21 cellular contexts compared by ENCODE assay signal in the genomic region with DNA sequence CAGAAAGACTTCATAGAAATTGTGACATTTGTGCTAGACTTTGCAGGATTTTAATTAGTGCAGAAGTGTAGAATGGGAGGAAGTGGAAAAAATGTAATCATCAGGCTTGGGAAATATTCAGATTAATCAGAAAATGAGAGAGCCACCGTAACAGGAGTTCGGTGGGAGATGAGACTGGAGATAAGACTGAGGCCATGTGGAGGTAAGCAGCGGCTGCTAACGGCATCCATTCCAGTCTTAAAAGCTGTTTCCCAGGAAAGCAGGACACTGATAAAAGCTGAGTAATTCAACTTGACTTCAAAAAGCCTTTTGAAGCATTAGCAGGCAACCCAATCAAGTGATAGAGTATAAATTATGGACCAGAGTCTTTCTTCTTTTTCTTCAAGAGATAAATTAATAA.
"Had no signal": no experiment of that assay in that cellular context is flagged by ENCODE, and none has a peak within 500 bp of the region (broad histone marks: within the 10 kb centered on the region; RNA-seq: fewer than 3 reads in every experiment).

No MANE protein-coding gene starts in this region.

- H3K27ac ChIP-seq: RWPE1 had no signal

- H3K4me3 ChIP-seq: MG63 had no signal

- DNase-seq: IMR-90, Karpas-422, KG1, MG63, NCI-H1092 treated with DMSO at 0.1 percent for 48 hours, NCI-H1436, NCI-H187, NCI-H2029, NCI-H2081 treated with DMSO at 0.1 percent for 48 hours, NCI-H2171, NCI-H226, NCI-H446, NCI-H510A, NCI-H524 treated with DMSO at 0.1 percent for 48 hours, NCI-H69, NCI-H774, PC-3, SHP77 had no signal

- FAIRE-seq: HepG2 had no signal

- ATAC-seq: HepG2, Panc1, PC-3 had no signal

- H3K27me3 ChIP-seq: MG63 had no signal

- H3K36me3 ChIP-seq: MG63 had no signal
